Comparison of ENCODE assay signal across 21 cellular contexts in the genomic region with DNA sequence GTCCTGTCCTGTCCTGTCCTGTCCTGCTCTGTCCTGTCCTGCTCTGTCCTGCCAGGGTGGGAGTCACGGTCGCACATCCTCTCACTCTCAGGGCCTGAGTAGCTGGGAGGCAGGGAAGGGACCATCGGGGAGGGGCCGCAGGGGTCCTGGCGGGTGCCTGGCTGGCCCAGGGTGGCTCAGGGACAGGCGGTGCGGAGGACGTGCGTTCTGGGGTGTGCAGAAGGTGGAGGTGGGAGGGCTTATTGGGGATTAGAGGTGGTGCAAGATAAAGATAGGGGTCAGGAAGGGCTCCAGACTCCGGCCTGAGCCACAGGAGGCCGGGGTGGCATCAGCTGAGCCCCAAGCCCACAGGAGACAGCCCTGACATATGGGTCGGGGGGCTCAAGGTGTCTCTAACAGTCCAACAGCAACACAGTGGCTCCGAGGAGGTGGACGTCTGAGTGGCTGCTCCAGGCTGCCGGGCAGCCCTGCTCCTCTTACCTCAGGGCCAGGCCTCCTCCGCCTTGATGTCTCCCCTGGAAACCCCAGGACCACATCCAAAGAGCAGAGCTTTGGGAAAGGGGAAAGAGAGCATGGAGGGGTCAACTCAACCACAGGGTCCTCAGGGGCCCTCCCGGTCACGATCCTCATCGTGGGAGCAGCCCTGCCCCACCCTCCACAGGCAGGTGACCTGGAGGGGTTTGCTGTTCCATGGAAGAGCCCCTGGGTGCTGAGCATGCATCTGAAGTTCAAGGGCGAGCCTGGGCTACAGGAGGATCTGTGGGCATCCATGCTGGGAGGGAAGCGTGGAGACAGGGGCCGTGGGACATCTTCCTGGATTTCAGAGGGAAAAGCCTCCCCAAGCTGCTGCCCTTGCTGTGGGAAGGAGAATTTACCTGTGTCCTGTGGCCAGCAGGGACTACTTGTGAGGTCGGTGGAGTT. TPM values are rescaled to one million over a fixed set of nuclear protein-coding genes. Genes with fewer than 3 reads are reported as not detected.
DNase-seq lines count a peak whose midpoint lies in the region; ATAC-seq and TF ChIP-seq lines count a peak whose summit lies in the region.
"Had no signal": no experiment of that assay in that cellular context is flagged by ENCODE, and none has a peak within 500 bp of the region (broad histone marks: within the 10 kb centered on the region; RNA-seq: fewer than 3 reads in every experiment).

No MANE protein-coding gene starts in this region.

- no peak for TF ChIP-seq POLR2A in vagina (IDR thresholded peaks at IDR 0.05)

- peaks cover 12% of the 10 kb centered on the region for H3K4me1 ChIP-seq in right cardiac atrium (ENCODE audit: control insufficient read depth, insufficient read depth, low read length)
- H3K4me1 ChIP-seq in vagina = peaks cover 46% of the 10 kb centered on the region

- no peak for DNase-seq in Right ventricle myocardium inferior (ENCODE audit: missing footprints)
- DNase-seq in Right ventricle myocardium superior = no peak
- DNase-seq in right cardiac atrium = peak in 2 of 3 donors; percentile 56 to 66
- DNase-seq in sciatic nerve (ENCODE audit: low spot score) = peak; percentile 53
- DNase-seq in vagina (ENCODE audit: extremely low spot score in 2 of 2) = no peak
- DNase-seq in NCI-H2171 treated with DMSO at 0.1 percent for 48 hours (lab: John Stamatoyannopoulos, UW) = no peak
- no peak for DNase-seq in NCI-H524 (lab: John Stamatoyannopoulos, UW)
- DNase-seq in SHP77 (lab: John Stamatoyannopoulos, UW) = no peak
- DNase-seq: activated CD4-positive, alpha-beta memory T cell treated with anti-CD3 and anti-CD28 coated beads for 36 hours; Calu3; NCI-H1092 treated with DMSO at 0.1 percent for 48 hours; NCI-H2107; NCI-H748 treated with DMSO at 0.1 percent for 48 hours; SJCRH30; stimulated activated CD4-positive, alpha-beta T cell treated with anti-CD3 and anti-CD28 coated beads, Interleukin-4, amount 100 ng/mL, for 24 hours; substantia nigra; T-helper 17 cell had no signal

- no peak for TF ChIP-seq CTCF in vagina (IDR thresholded peaks at IDR 0.05)

- intact Hi-C loops in Right ventricle myocardium inferior (cut with DNase I) = loop anchor here (5.0 kb wide), 1 partner anchor 83 kb away; no protein-coding TSS in a partner anchor
- intact Hi-C loops in Right ventricle myocardium superior (cut with DNase I) = no loop called here
- intact Hi-C loops in right cardiac atrium (cut with DNase I) = no loop called here
- intact Hi-C loops in sciatic nerve (cut with DNase I) = no loop called here
- intact Hi-C loops in vagina (cut with DNase I) = no loop called here

- no peaks in the 10 kb centered on the region for H3K36me3 ChIP-seq in vagina
- H3K36me3 ChIP-seq: neutrophil, SJCRH30 had no signal

- ATAC-seq in Right ventricle myocardium inferior (peak; percentile 17), Right ventricle myocardium superior (ENCODE audit: poor library complexity) (no peak), right cardiac atrium (peak in 1 of 2 donors; percentile 1), sciatic nerve (no peak)
- ATAC-seq: T-helper 17 cell, WTC11 had no signal

- H3K9me3 ChIP-seq in right cardiac atrium (ENCODE audit: control insufficient read depth, low read length) = no peaks in the 10 kb centered on the region
- H3K9me3 ChIP-seq in vagina = peaks cover 8% of the 10 kb centered on the region
- H3K9me3 ChIP-seq: neutrophil, SJCRH30 had no signal

- H3K27ac ChIP-seq in right cardiac atrium (ENCODE audit: low read length) = peak overlapping the region; percentile 25
- peak overlapping the region; percentile 56 for H3K27ac ChIP-seq in vagina
- H3K27ac ChIP-seq: KMS-11, neutrophil, SJCRH30 had no signal

- H3K4me3 ChIP-seq in right cardiac atrium (ENCODE audit: low read length) (no peak overlapping the region), vagina (no peak overlapping the region)
- H3K4me3 ChIP-seq: SJCRH30, skin epidermis had no signal

- 76% methylated on average over 23 of the region's 23 CpGs for WGBS in right cardiac atrium

- H3K27me3 ChIP-seq in right cardiac atrium (ENCODE audit: control insufficient read depth, insufficient read depth) (no peaks in the 10 kb centered on the region), vagina (no peaks in the 10 kb centered on the region)
- H3K27me3 ChIP-seq: SJCRH30 had no signal

RNA-seq across cellular contexts. Expression of a gene that starts 39.6 kb away (rescaled TPM):
- total RNA-seq in Right ventricle myocardium inferior = 15.1 TPM
- total RNA-seq in Right ventricle myocardium superior = 11.6 TPM
- 10 to 100 TPM; 16.9 to 23.8 (median 19.4) TPM for total RNA-seq in right cardiac atrium
- polyA plus RNA-seq in right cardiac atrium = 9.1 TPM
- 35.0 TPM for total RNA-seq in sciatic nerve
- total RNA-seq in vagina = 19.6 TPM

Comparison
In these comparisons a context has a peak if more than half of its experiments do, and no peak if none do; other contexts are left out.
1. DNase-seq: peak in right cardiac atrium (2 of 3) and sciatic nerve (single experiment); none in Right ventricle myocardium inferior (single experiment), Right ventricle myocardium superior (single experiment), vagina (0 of 2), NCI-H2171 treated with DMSO at 0.1 percent for 48 hours (single experiment), NCI-H524 (0 of 2) and SHP77 (0 of 2).